In genomic region chr5:124583469-124584350, GRCh38 we compare ENCODE assay signal across 9 cellular contexts.
DNase-seq lines count a peak whose midpoint lies in the region; ATAC-seq, FAIRE-seq and TF ChIP-seq lines count a peak whose summit lies in the region.
"Had no signal": no experiment of that assay in that cellular context is flagged by ENCODE, and none has a peak within 500 bp of the region (broad histone marks: within the 10 kb centered on the region; RNA-seq: fewer than 3 reads in every experiment).

No MANE protein-coding gene starts in this region.

- no peak overlapping the region for H3K4me3 ChIP-seq in IMR-90 (ENCODE audit: insufficient read depth, low read depth, low read length)
- H3K4me3 ChIP-seq in tibial nerve, result peak overlapping the region in 1 of 4 donors; percentile 9

- TF ChIP-seq CTCF in IMR-90 (conservative IDR thresholded peaks at IDR 0.05; ENCODE audit: low read depth, low read length) (no peak), activated B cell treated with CpG ODN at 0.5 μM for 24 hours (IDR thresholded peaks at IDR 0.05) (no peak), tibial nerve (IDR thresholded peaks at IDR 0.05) (no peak)

- no peak overlapping the region for H4K91ac ChIP-seq in IMR-90 (ENCODE audit: insufficient read depth, low read depth, low read length)

- H3K4me1 Mint-ChIP-seq in activated B cell treated with CpG ODN at 0.5 μM for 24 hours, result peaks cover 36% of the 10 kb centered on the region

- WGBS in IMR-90 (ENCODE audit: extremely low coverage in 2 of 2, insufficient read length in 1 of 2), 2 experiments, result 94% methylated on average over 2 of the region's 7 CpGs; no CpG with 5 or more reads in 1 of the 2 experiments
- WGBS in tibial nerve, 2 donors, result 82 to 84% methylated on average over 7 of the region's 7 CpGs

- H3K4me3 Mint-ChIP-seq in activated B cell treated with CpG ODN at 0.5 μM for 24 hours, result peak overlapping the region; percentile 61
- H3K4me3 Mint-ChIP-seq: brain had no signal

- H3K4me1 ChIP-seq in IMR-90 (ENCODE audit: control insufficient read depth, insufficient read depth, low read length) (peaks cover 4% of the 10 kb centered on the region), tibial nerve (no peaks in the 10 kb centered on the region)

- no peak overlapping the region for H2BK5ac ChIP-seq in IMR-90 (ENCODE audit: low read depth, low read length, poor library complexity, severe bottlenecking)

- TF ChIP-seq POLR2A in IMR-90 (IDR thresholded peaks at IDR 0.05; ENCODE audit: low read depth, low read length) (no peak), tibial nerve (IDR thresholded peaks at IDR 0.05) (no peak)

- H4K5ac ChIP-seq in IMR-90 (ENCODE audit: low read depth, low read length), result no peak overlapping the region

- peak overlapping the region; percentile 43; the same call in 1 of the 2 replicates for H2BK20ac ChIP-seq in IMR-90 (ENCODE audit: low read depth, low read length)

- H3K79me1 ChIP-seq in IMR-90 (ENCODE audit: low read depth in 1 of 2, low read length in 2 of 2), result no peaks in the 10 kb centered on the region

- CTCF ChIA-PET in IMR-90 (lab: Yijun Ruan, JAX) (no interaction called here), activated B cell treated with CpG ODN at 0.5 μM for 24 hours (lab: Charles Lee) (interaction anchor here (0.8 to 2.0 kb wide), 4 partner anchors 59 to 637 kb away, joined by 3 to 9 read pairs (median 4); partner anchors contain the start of gene ZNF608)

- H3K9me1 ChIP-seq in IMR-90 (ENCODE audit: insufficient read depth, low read length), result no peaks in the 10 kb centered on the region; the same call in 1 of the 2 replicates

- DNase-seq in NK-92 treated with Interleukin-12 subunit alpha and Interleukin-12 subunit beta, amount 100 ng/mL, for 24 hours (lab: John Stamatoyannopoulos, UW), result peak; percentile 48
- DNase-seq in NK-92 (lab: John Stamatoyannopoulos, UW; ENCODE audit: unreplicated experiment) (no peak), IMR-90 (peak; percentile 95), activated B cell treated with CpG ODN at 0.5 μM for 24 hours (peak; percentile 23), tibial nerve (ENCODE audit: low spot score in 2 of 2) (no peak), NCI-H1694 (lab: John Stamatoyannopoulos, UW) (no peak)

- H3K27me3 ChIP-seq in IMR-90 (ENCODE audit: control insufficient read depth, insufficient read depth, low read length), result no peaks in the 10 kb centered on the region
- no peaks in the 10 kb centered on the region for H3K27me3 ChIP-seq in tibial nerve

- peak; percentile 100 for ATAC-seq in GM21737 (IDR thresholded peaks at IDR 0.05; ENCODE audit: unreplicated experiment)
- peak; percentile 98 for ATAC-seq in IMR-90 (ENCODE audit: low read depth)
- peak; percentile 89 for ATAC-seq in activated B cell treated with CpG ODN at 0.5 μM for 24 hours (ENCODE audit: low read depth)

- H3K36me3 ChIP-seq in IMR-90 (ENCODE audit: control insufficient read depth, insufficient read depth, low read length), result no peaks in the 10 kb centered on the region
- no peaks in the 10 kb centered on the region for H3K36me3 ChIP-seq in tibial nerve

- no peak overlapping the region for H2AFZ ChIP-seq in IMR-90 (replicated peaks; ENCODE audit: low read length, poor library complexity)

- no peaks in the 10 kb centered on the region for H3K27me3 Mint-ChIP-seq in activated B cell treated with CpG ODN at 0.5 μM for 24 hours

- peak overlapping the region; percentile 30; the same call in 1 of the 2 replicates for H2AK5ac ChIP-seq in IMR-90 (ENCODE audit: low read depth, low read length)

- H3K27ac ChIP-seq in IMR-90 (ENCODE audit: insufficient read depth, low read length), result no peak overlapping the region
- H3K27ac ChIP-seq in tibial nerve, result no peak overlapping the region

- no peaks in the 10 kb centered on the region for H4K20me1 ChIP-seq in IMR-90 (ENCODE audit: insufficient read depth, low read length)

- peak overlapping the region; percentile 94 for H3K27ac Mint-ChIP-seq in activated B cell treated with CpG ODN at 0.5 μM for 24 hours

- H3K9me3 ChIP-seq in IMR-90 (ENCODE audit: control insufficient read depth, insufficient read depth, low read length) (no peaks in the 10 kb centered on the region), tibial nerve (peaks cover 0 to 20% (median 0%) of the 10 kb centered on the region in 4 donors)

- H3K14ac ChIP-seq in IMR-90 (replicated peaks; ENCODE audit: low read depth, low read length), result no peak overlapping the region

- H3K4ac ChIP-seq in IMR-90 (ENCODE audit: low read depth, low read length), result no peak overlapping the region

- no peak overlapping the region for H3K56ac ChIP-seq in IMR-90 (ENCODE audit: extremely low read depth, insufficient read depth, low read length)

- H3K18ac ChIP-seq in IMR-90 (ENCODE audit: low read depth, low read length), result no peak overlapping the region

- H2BK15ac ChIP-seq in IMR-90 (ENCODE audit: low read depth, low read length), result 0 out of 3 replicates have a peak overlapping the region, but pooled peaks have one; percentile 4

- no peak for TF ChIP-seq RAD21 in IMR-90 (IDR thresholded peaks at IDR 0.05; ENCODE audit: low read length)

- no peaks in the 10 kb centered on the region for H3K36me3 Mint-ChIP-seq in activated B cell treated with CpG ODN at 0.5 μM for 24 hours (ENCODE audit: low read depth)

- H3K4me2 ChIP-seq in IMR-90 (ENCODE audit: low read depth, low read length), result peak overlapping the region; percentile 28; the same call in 1 of the 2 replicates

- FAIRE-seq in islet of Langerhans (lab: Jason Lieb, UNC), result peak; percentile 82

- no peak overlapping the region for H2BK120ac ChIP-seq in IMR-90 (ENCODE audit: low read depth, low read length)

- in situ Hi-C loops in IMR-90 (cut with MboI; ENCODE audit: low sequenced_read_pairs), result no loop called here

- no peak overlapping the region for H4K8ac ChIP-seq in IMR-90 (ENCODE audit: low read depth in 2 of 2, low read length in 2 of 2)

- dilution Hi-C loops in IMR-90 (cut with HindIII; ENCODE audit: low sequenced_read_pairs, unreplicated experiment), result no loop called here

- no peak overlapping the region for H2AK9ac ChIP-seq in IMR-90 (replicated peaks; ENCODE audit: low read depth, low read length, poor library complexity)

- TF ChIP-seq EP300 in tibial nerve (IDR thresholded peaks at IDR 0.05), result no peak

- H3K9me3 Mint-ChIP-seq in activated B cell treated with CpG ODN at 0.5 μM for 24 hours, result no peaks in the 10 kb centered on the region

- H3K23ac ChIP-seq in IMR-90 (ENCODE audit: low read depth, low read length), result no peak overlapping the region

- no TSS peak for BruUV-seq in IMR-90 (replicated peaks; lab: Mats Ljungman, UMichigan)

- H3K9ac ChIP-seq in IMR-90 (ENCODE audit: low read depth, low read length), result no peak overlapping the region

- intact Hi-C loops in IMR-90 (cut with micrococcal nuclease) (no loop called here), activated B cell treated with CpG ODN at 0.5 μM for 24 hours (cut with micrococcal nuclease) (loop anchor here (1.0 kb wide), 9 partner anchors 16 to 526 kb away; no protein-coding TSS in a partner anchor)

- POLR2A ChIA-PET in IMR-90 (lab: Charles Lee; ENCODE audit: unreplicated experiment), result no interaction called here
- POLR2A ChIA-PET in activated B cell treated with CpG ODN at 0.5 μM for 24 hours (lab: Charles Lee), result interaction anchor here (0.6 to 3.1 kb wide), 17 partner anchors 9 to 1246 kb away, joined by 3 to 26 read pairs (median 4); partner anchors contain the start of gene ZNF608

TF ChIP-seq in IMR-90, 13 proteins besides CTCF, POLR2A, EP300 and RAD21:
- TF ChIP-seq MAZ (IDR thresholded peaks at IDR 0.05; ENCODE audit: borderline replicate concordance, low read depth, low read length) (no peak), MAFK (IDR thresholded peaks at IDR 0.05; ENCODE audit: low read depth, low read length) (peak; percentile 57; the same call in 1 of the 2 replicates), CEBPB (IDR thresholded peaks at IDR 0.05; ENCODE audit: low read depth, low read length) (peak; percentile 56), RFX5 (IDR thresholded peaks at IDR 0.05; ENCODE audit: low read depth, low read length) (no peak), FOS (IDR thresholded peaks at IDR 0.05; ENCODE audit: low read depth, low read length) (peak; percentile 81), BHLHE40 (IDR thresholded peaks at IDR 0.05; ENCODE audit: low read depth, low read length) (no peak), SMC3 (IDR thresholded peaks at IDR 0.05; ENCODE audit: low read depth, low read length) (no peak)

Comparison
In these comparisons a context has a peak if more than half of its experiments do, and no peak if none do; other contexts are left out.
1. DNase-seq: peak in NK-92 treated with Interleukin-12 subunit alpha and Interleukin-12 subunit beta, amount 100 ng/mL, for 24 hours (single experiment), IMR-90 (single experiment) and activated B cell treated with CpG ODN at 0.5 μM for 24 hours (single experiment); none in NK-92 (single experiment), tibial nerve (0 of 2) and NCI-H1694 (single experiment).
2. Peak in every context shown above with its lines, with median percentiles within 50 percentile points of each other: ATAC-seq.